Comparison of ENCODE assay signal across 8 cellular contexts in the genomic region with DNA sequence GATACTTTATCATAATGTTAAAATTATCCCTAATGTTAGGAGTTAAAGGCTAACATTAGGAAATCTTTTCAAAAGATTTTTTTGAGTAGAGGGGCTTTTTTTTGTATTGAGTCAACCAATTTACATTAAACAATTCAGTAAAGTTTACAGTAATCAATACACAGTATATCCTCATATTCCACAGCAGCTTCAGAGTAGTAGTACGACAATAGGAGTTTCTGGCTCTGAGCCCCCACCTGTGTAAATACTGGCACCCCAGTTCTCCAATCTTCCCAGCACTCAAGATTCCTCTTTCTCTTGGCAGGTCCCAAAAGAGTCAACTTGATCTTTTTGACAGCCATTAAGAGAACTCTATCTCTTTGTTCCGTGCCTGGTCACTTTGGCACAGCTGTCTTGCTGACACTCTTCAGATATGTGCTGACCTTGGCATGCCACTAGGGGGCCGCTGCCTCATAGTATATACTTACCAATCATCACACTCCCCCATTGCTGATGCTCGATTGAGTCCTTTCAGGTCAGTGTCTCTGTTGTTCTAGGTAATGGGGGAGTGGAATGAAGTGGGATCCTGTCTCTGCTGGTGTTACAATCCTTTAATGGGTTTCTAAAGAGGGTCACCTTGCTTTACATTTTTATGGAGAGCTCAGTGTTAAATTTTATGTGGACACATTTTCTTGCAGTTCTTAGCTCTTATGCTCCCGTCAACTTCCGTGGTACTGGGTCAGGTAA. TPM values are rescaled to one million over a fixed set of nuclear protein-coding genes. Genes with fewer than 3 reads are reported as not detected.
A peak's percentile ranks its signal among the peaks of the same experiment; 100 is the strongest.
DNase-seq lines count a peak whose midpoint lies in the region; ATAC-seq and TF ChIP-seq lines count a peak whose summit lies in the region.

No MANE protein-coding gene starts in this region.

- H3K4me3 ChIP-seq in GM23338 (no peak overlapping the region), SJSA1 (no peak overlapping the region), prostate gland (no peak overlapping the region)

- no peak overlapping the region for H3K27ac ChIP-seq in GM23338 (ENCODE audit: low read depth)
- no peak overlapping the region for H3K27ac ChIP-seq in SJSA1
- peak overlapping the region in 1 of 2 donors; percentile 42 for H3K27ac ChIP-seq in prostate gland

- ATAC-seq in GM23338 (peak; percentile 100), Right ventricle myocardium superior (ENCODE audit: poor library complexity) (peak; percentile 98)

- no peaks in the 10 kb centered on the region for H3K36me3 Mint-ChIP-seq in GM23338 (ENCODE audit: low read depth)
- H3K36me3 Mint-ChIP-seq in activated naive CD4-positive, alpha-beta T cell treated with anti-CD3 and anti-CD28 coated beads for 36 hours (ENCODE audit: low read depth): no peaks in the 10 kb centered on the region

- no peak overlapping the region for H3K4me3 Mint-ChIP-seq in GM23338
- H3K4me3 Mint-ChIP-seq in activated naive CD4-positive, alpha-beta T cell treated with anti-CD3 and anti-CD28 coated beads for 36 hours: no peak overlapping the region

- no peak overlapping the region for H2AFZ ChIP-seq in GM23338

- no peaks in the 10 kb centered on the region for H3K79me2 ChIP-seq in GM23338 (replicated peaks; ENCODE audit: insufficient read depth)

- no peaks in the 10 kb centered on the region for H3K9me2 ChIP-seq in GM23338 (ENCODE audit: insufficient read depth)

- H3K27me3 Mint-ChIP-seq in GM23338 (ENCODE audit: insufficient read depth, low read depth, poor library complexity): no peaks in the 10 kb centered on the region
- no peaks in the 10 kb centered on the region for H3K27me3 Mint-ChIP-seq in activated naive CD4-positive, alpha-beta T cell treated with anti-CD3 and anti-CD28 coated beads for 36 hours (ENCODE audit: low read depth)

- H4K20me1 ChIP-seq in GM23338 (replicated peaks; ENCODE audit: insufficient read depth): no peaks in the 10 kb centered on the region; the same call in 1 of the 2 replicates

- WGBS in prostate gland: 21% methylated on average over 6 of the region's 6 CpGs

- CTCF ChIA-PET in activated naive CD4-positive, alpha-beta T cell treated with anti-CD3 and anti-CD28 coated beads for 36 hours (lab: Charles Lee): interaction anchor here (0.6 to 9.2 kb wide), 40 partner anchors 9 to 664 kb away, joined by 3 to 214 read pairs (median 4); a partner anchor contains a TSS

- TF ChIP-seq CTCF in GM23338 (conservative IDR thresholded peaks at IDR 0.05; ENCODE audit: low read depth in 2 of 2) (peak; percentile 87 to 92), LNCAP (IDR thresholded peaks at IDR 0.05) (peak; percentile 89), prostate gland (IDR thresholded peaks at IDR 0.05) (peak; percentile 44 to 86 (median 84))

- no peak overlapping the region for H3K27ac Mint-ChIP-seq in GM23338
- H3K27ac Mint-ChIP-seq in activated naive CD4-positive, alpha-beta T cell treated with anti-CD3 and anti-CD28 coated beads for 36 hours: no peak overlapping the region

- H3K9me3 ChIP-seq in SJSA1 (replicated peaks) (no peaks in the 10 kb centered on the region), prostate gland (no peaks in the 10 kb centered on the region)

- H3K9me3 Mint-ChIP-seq in GM23338: no peaks in the 10 kb centered on the region
- no peaks in the 10 kb centered on the region for H3K9me3 Mint-ChIP-seq in activated naive CD4-positive, alpha-beta T cell treated with anti-CD3 and anti-CD28 coated beads for 36 hours

- H3K4me1 Mint-ChIP-seq in GM23338: peaks cover 5% of the 10 kb centered on the region; the same call in 2 of the 3 replicates
- H3K4me1 Mint-ChIP-seq in activated naive CD4-positive, alpha-beta T cell treated with anti-CD3 and anti-CD28 coated beads for 36 hours (ENCODE audit: low read depth): peaks cover 6% of the 10 kb centered on the region

- DNase-seq in GM03348 (ENCODE audit: low spot score) (peak; percentile 76), GM23338 (ENCODE audit: low spot score) (peak; percentile 93), SJSA1 (ENCODE audit: low read depth in 1 of 2, low spot score in 2 of 2) (peak; percentile 31 to 54), Right ventricle myocardium superior (peak; percentile 89), prostate gland (ENCODE audit: low spot score) (peak; percentile 80), NAMALWA (ENCODE audit: low spot score) (no peak)
- DNase-seq in activated naive CD4-positive, alpha-beta T cell treated with anti-CD3 and anti-CD28 coated beads for 36 hours: peak; percentile 87

- intact Hi-C loops in activated naive CD4-positive, alpha-beta T cell treated with anti-CD3 and anti-CD28 coated beads for 36 hours (cut with micrococcal nuclease): loop anchor here (1.0 to 2.0 kb wide), 5 partner anchors 63 to 263 kb away; no protein-coding TSS in a partner anchor
- intact Hi-C loops in Right ventricle myocardium superior (cut with DNase I): loop anchor here (10.0 kb wide), 1 partner anchor 110 kb away; no protein-coding TSS in a partner anchor
- intact Hi-C loops in prostate gland (cut with DNase I): loop anchor here (2.0 kb wide), 1 partner anchor 110 kb away; no protein-coding TSS in a partner anchor

- no peaks in the 10 kb centered on the region for H3K27me3 ChIP-seq in GM23338 (ENCODE audit: insufficient read depth)
- H3K27me3 ChIP-seq in SJSA1 (replicated peaks): no peaks in the 10 kb centered on the region
- no peaks in the 10 kb centered on the region for H3K27me3 ChIP-seq in prostate gland (replicated peaks; ENCODE audit: insufficient read depth)

- H3K36me3 ChIP-seq in GM23338 (ENCODE audit: insufficient read depth): no peaks in the 10 kb centered on the region
- no peaks in the 10 kb centered on the region for H3K36me3 ChIP-seq in SJSA1
- no peaks in the 10 kb centered on the region for H3K36me3 ChIP-seq in prostate gland

- no peak for TF ChIP-seq POLR2A in prostate gland (IDR thresholded peaks at IDR 0.05)

- no peak overlapping the region for H3K4me2 ChIP-seq in GM23338

- H3F3A ChIP-seq in GM23338 (replicated peaks; ENCODE audit: low read depth): no peaks in the 10 kb centered on the region

- H3K4me1 ChIP-seq in GM23338 (ENCODE audit: insufficient read depth) (no peaks in the 10 kb centered on the region), SJSA1 (replicated peaks) (0 out of 2 replicates have a peak, but pooled peaks cover 6% of the 10 kb centered on the region), prostate gland (replicated peaks) (no peaks in the 10 kb centered on the region)

TF ChIP-seq in GM23338, 12 proteins besides CTCF, POLR2A, EP300 and RAD21:
- TF ChIP-seq POLR2AphosphoS5 (IDR thresholded peaks at IDR 0.05; ENCODE audit: low read depth): no peak
- TF ChIP-seq ZNF331 (CRISPR knock-in tag; IDR thresholded peaks at IDR 0.05; ENCODE audit: low read depth): no peak
- TF ChIP-seq STAT1 (IDR thresholded peaks at IDR 0.05; ENCODE audit: unreplicated experiment): no peak
- TF ChIP-seq, protein P1, sequence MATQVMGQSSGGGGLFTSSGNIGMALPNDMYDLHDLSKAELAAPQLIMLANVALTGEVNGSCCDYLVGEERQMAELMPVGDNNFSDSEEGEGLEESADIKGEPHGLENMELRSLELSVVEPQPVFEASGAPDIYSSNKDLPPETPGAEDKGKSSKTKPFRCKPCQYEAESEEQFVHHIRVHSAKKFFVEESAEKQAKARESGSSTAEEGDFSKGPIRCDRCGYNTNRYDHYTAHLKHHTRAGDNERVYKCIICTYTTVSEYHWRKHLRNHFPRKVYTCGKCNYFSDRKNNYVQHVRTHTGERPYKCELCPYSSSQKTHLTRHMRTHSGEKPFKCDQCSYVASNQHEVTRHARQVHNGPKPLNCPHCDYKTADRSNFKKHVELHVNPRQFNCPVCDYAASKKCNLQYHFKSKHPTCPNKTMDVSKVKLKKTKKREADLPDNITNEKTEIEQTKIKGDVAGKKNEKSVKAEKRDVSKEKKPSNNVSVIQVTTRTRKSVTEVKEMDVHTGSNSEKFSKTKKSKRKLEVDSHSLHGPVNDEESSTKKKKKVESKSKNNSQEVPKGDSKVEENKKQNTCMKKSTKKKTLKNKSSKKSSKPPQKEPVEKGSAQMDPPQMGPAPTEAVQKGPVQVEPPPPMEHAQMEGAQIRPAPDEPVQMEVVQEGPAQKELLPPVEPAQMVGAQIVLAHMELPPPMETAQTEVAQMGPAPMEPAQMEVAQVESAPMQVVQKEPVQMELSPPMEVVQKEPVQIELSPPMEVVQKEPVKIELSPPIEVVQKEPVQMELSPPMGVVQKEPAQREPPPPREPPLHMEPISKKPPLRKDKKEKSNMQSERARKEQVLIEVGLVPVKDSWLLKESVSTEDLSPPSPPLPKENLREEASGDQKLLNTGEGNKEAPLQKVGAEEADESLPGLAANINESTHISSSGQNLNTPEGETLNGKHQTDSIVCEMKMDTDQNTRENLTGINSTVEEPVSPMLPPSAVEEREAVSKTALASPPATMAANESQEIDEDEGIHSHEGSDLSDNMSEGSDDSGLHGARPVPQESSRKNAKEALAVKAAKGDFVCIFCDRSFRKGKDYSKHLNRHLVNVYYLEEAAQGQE (IDR thresholded peaks at IDR 0.05; ENCODE audit: unreplicated experiment): no peak
- TF ChIP-seq CREB1 (CRISPR knock-in tag; IDR thresholded peaks at IDR 0.05; ENCODE audit: low read depth): peak; percentile 62
- TF ChIP-seq JUNB (IDR thresholded peaks at IDR 0.05; ENCODE audit: unreplicated experiment): no peak
TF ChIP-seq in GM23338: peak in this region for 1.

RNA-seq across cellular contexts. Expression of a gene that starts 19.5 kb away (rescaled TPM):
- total RNA-seq in GM23338 (2014; rRNA removed; shearing (Covaris generic)): 207 and 225 TPM in 2 replicates
- 233 and 248 TPM in 2 replicates for polyA plus RNA-seq in GM23338 (2016; fragmentation: Nextera tagmentation; extraction: Ambion mirVana)
- total RNA-seq in SJSA1 (2014; rRNA removed; shearing (Covaris generic)): 94.5 and 181 TPM in 2 replicates
- total RNA-seq in activated naive CD4-positive, alpha-beta T cell treated with anti-CD3 and anti-CD28 coated beads for 36 hours: 100 to 1,000 TPM; 211 to 218 TPM
- 242 TPM for total RNA-seq in Right ventricle myocardium superior
- total RNA-seq in prostate gland: 100 to 1,000 TPM; 274 to 367 TPM
